1 cellular context compared by ENCODE assay signal in the genomic region with DNA sequence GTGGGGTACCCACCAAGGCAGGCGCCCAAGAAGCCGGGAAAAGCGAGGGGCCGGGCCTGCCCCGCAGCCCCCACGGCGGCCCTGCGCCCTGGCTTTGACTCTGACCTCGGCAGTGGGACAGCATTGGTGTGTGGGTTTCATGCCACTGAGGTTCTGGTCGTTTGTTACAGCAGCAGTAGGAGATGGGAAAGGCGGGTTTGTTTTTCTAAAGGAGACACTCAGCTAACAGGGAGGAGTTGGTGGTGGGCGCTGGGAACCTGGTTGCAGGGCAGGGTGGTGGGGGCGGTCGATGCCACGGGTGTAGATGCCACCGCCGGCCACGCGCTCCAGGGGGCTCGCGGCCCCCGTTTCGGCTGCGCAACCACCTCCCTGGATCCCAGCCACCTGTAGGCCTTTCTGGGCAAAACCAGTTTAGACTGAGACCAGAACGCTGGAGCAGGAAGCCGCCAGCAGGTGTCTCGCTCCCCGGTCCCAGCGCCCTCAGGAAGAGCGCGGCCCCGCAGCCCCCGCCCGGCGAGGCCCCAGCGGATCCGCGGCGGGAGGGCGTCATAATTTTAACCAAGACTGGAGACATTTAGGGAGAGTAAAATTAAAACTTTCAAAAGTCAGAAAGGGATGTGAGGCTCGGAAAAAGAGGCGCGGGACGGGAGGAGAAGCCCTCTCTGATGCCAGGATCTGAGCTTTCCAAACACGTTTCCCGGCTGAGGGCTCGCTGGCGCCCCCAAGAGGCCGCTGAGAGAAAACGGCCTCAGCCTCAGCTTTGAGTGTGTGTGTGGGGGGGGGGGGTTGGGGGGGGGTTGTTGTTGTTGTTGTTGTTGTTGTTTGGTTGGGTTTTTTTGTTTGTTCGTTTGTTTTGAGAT.
TF ChIP-seq lines count a peak whose summit lies in the region.

No MANE protein-coding gene starts in this region.

TF ChIP-seq in K562, 482 proteins besides CTCF, POLR2A, EP300 and RAD21 (continued from another document and continues in another):
- no peak for TF ChIP-seq ZNF408 (CRISPR knock-in tag; IDR thresholded peaks at IDR 0.05; ENCODE audit: low read depth)
- TF ChIP-seq, protein P1, sequence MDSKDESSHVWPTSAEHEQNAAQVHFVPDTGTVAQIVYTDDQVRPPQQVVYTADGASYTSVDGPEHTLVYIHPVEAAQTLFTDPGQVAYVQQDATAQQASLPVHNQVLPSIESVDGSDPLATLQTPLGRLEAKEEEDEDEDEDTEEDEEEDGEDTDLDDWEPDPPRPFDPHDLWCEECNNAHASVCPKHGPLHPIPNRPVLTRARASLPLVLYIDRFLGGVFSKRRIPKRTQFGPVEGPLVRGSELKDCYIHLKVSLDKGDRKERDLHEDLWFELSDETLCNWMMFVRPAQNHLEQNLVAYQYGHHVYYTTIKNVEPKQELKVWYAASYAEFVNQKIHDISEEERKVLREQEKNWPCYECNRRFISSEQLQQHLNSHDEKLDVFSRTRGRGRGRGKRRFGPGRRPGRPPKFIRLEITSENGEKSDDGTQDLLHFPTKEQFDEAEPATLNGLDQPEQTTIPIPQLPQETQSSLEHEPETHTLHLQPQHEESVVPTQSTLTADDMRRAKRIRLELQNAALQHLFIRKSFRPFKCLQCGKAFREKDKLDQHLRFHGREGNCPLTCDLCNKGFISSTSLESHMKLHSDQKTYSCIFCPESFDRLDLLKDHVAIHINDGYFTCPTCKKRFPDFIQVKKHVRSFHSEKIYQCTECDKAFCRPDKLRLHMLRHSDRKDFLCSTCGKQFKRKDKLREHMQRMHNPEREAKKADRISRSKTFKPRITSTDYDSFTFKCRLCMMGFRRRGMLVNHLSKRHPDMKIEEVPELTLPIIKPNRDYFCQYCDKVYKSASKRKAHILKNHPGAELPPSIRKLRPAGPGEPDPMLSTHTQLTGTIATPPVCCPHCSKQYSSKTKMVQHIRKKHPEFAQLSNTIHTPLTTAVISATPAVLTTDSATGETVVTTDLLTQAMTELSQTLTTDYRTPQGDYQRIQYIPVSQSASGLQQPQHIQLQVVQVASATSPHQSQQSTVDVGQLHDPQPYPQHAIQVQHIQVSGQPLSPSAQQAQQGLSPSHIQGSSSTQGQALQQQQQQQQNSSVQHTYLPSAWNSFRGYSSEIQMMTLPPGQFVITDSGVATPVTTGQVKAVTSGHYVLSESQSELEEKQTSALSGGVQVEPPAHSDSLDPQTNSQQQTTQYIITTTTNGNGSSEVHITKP (IDR thresholded peaks at IDR 0.05; ENCODE audit: partially characterized antibody): no peak
- no peak for TF ChIP-seq ZC3H11A (IDR thresholded peaks at IDR 0.05; ENCODE audit: low read depth, low read length)
- no peak for TF ChIP-seq ZNF431 (CRISPR knock-in tag; IDR thresholded peaks at IDR 0.05)
- TF ChIP-seq, protein P2, sequence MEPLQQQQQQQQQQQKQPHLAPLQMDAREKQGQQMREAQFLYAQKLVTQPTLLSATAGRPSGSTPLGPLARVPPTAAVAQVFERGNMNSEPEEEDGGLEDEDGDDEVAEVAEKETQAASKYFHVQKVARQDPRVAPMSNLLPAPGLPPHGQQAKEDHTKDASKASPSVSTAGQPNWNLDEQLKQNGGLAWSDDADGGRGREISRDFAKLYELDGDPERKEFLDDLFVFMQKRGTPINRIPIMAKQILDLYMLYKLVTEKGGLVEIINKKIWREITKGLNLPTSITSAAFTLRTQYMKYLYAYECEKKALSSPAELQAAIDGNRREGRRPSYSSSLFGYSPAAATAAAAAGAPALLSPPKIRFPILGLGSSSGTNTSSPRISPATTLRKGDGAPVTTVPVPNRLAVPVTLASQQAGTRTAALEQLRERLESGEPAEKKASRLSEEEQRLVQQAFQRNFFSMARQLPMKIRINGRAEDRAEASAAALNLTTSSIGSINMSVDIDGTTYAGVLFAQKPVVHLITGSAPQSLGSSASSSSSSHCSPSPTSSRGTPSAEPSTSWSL (CRISPR knock-in tag; IDR thresholded peaks at IDR 0.05; ENCODE audit: borderline replicate concordance): no peak
- TF ChIP-seq FOXM1 (IDR thresholded peaks at IDR 0.05; ENCODE audit: low read depth): no peak
- no peak for TF ChIP-seq FOXM1 (CRISPR knock-in tag; IDR thresholded peaks at IDR 0.05; ENCODE audit: low read depth)
- no peak for TF ChIP-seq ZNF134 (CRISPR knock-in tag; conservative IDR thresholded peaks at IDR 0.05)
- TF ChIP-seq, protein P3, sequence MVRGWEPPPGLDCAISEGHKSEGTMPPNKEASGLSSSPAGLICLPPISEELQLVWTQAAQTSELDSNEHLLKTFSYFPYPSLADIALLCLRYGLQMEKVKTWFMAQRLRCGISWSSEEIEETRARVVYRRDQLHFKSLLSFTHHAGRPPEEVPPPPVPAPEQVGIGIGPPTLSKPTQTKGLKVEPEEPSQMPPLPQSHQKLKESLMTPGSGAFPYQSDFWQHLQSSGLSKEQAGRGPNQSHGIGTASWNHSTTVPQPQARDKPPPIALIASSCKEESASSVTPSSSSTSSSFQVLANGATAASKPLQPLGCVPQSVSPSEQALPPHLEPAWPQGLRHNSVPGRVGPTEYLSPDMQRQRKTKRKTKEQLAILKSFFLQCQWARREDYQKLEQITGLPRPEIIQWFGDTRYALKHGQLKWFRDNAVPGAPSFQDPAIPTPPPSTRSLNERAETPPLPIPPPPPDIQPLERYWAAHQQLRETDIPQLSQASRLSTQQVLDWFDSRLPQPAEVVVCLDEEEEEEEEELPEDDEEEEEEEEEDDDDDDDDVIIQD (CRISPR knock-in tag; IDR thresholded peaks at IDR 0.05): no peak
- TF ChIP-seq, protein P4, sequence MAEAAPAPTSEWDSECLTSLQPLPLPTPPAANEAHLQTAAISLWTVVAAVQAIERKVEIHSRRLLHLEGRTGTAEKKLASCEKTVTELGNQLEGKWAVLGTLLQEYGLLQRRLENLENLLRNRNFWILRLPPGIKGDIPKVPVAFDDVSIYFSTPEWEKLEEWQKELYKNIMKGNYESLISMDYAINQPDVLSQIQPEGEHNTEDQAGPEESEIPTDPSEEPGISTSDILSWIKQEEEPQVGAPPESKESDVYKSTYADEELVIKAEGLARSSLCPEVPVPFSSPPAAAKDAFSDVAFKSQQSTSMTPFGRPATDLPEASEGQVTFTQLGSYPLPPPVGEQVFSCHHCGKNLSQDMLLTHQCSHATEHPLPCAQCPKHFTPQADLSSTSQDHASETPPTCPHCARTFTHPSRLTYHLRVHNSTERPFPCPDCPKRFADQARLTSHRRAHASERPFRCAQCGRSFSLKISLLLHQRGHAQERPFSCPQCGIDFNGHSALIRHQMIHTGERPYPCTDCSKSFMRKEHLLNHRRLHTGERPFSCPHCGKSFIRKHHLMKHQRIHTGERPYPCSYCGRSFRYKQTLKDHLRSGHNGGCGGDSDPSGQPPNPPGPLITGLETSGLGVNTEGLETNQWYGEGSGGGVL (CRISPR knock-in tag; IDR thresholded peaks at IDR 0.05): no peak
- TF ChIP-seq, protein P5, sequence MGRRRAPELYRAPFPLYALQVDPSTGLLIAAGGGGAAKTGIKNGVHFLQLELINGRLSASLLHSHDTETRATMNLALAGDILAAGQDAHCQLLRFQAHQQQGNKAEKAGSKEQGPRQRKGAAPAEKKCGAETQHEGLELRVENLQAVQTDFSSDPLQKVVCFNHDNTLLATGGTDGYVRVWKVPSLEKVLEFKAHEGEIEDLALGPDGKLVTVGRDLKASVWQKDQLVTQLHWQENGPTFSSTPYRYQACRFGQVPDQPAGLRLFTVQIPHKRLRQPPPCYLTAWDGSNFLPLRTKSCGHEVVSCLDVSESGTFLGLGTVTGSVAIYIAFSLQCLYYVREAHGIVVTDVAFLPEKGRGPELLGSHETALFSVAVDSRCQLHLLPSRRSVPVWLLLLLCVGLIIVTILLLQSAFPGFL (CRISPR knock-in tag; IDR thresholded peaks at IDR 0.05): no peak
- peak; percentile 85 for TF ChIP-seq KLF16 (IDR thresholded peaks at IDR 0.05)
- TF ChIP-seq RBFOX2 (IDR thresholded peaks at IDR 0.05; ENCODE audit: low read depth, low read length): peak; percentile 86
- TF ChIP-seq ZNF77 (CRISPR knock-in tag; IDR thresholded peaks at IDR 0.05): no peak
- TF ChIP-seq MYNN (IDR thresholded peaks at IDR 0.05): no peak
- TF ChIP-seq MYNN (CRISPR knock-in tag; IDR thresholded peaks at IDR 0.05): no peak
- TF ChIP-seq SMARCA4 (IDR thresholded peaks at IDR 0.05): peak; percentile 65
- no peak for TF ChIP-seq ZNF12 (CRISPR knock-in tag; IDR thresholded peaks at IDR 0.05)
- no peak for TF ChIP-seq ZNF282 (CRISPR knock-in tag; IDR thresholded peaks at IDR 0.05)
- no peak for TF ChIP-seq KHSRP (IDR thresholded peaks at IDR 0.05)
- no peak for TF ChIP-seq PURB (CRISPR knock-in tag; IDR thresholded peaks at IDR 0.05; ENCODE audit: low read depth)
- TF ChIP-seq, protein P6, sequence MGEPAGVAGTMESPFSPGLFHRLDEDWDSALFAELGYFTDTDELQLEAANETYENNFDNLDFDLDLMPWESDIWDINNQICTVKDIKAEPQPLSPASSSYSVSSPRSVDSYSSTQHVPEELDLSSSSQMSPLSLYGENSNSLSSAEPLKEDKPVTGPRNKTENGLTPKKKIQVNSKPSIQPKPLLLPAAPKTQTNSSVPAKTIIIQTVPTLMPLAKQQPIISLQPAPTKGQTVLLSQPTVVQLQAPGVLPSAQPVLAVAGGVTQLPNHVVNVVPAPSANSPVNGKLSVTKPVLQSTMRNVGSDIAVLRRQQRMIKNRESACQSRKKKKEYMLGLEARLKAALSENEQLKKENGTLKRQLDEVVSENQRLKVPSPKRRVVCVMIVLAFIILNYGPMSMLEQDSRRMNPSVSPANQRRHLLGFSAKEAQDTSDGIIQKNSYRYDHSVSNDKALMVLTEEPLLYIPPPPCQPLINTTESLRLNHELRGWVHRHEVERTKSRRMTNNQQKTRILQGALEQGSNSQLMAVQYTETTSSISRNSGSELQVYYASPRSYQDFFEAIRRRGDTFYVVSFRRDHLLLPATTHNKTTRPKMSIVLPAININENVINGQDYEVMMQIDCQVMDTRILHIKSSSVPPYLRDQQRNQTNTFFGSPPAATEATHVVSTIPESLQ (CRISPR knock-in tag; IDR thresholded peaks at IDR 0.05): no peak
- no peak for TF ChIP-seq DIDO1 (tag; IDR thresholded peaks at IDR 0.05; ENCODE audit: low read depth)
- TF ChIP-seq MBD2 (IDR thresholded peaks at IDR 0.05; ENCODE audit: borderline replicate concordance, low read depth): no peak
- TF ChIP-seq KAT8 (IDR thresholded peaks at IDR 0.05; ENCODE audit: low read depth): no peak
- no peak for TF ChIP-seq KLF1 (tag; IDR thresholded peaks at IDR 0.05)
- TF ChIP-seq NFE2L1 (tag; IDR thresholded peaks at IDR 0.05; ENCODE audit: borderline replicate concordance, low read depth): no peak
- TF ChIP-seq SRSF1 (IDR thresholded peaks at IDR 0.05; ENCODE audit: low read depth, low read length): no peak
- peak in 1 of 2 experiments; percentile 60; a peak in 1 of 4 replicates for TF ChIP-seq ARNT (IDR thresholded peaks at IDR 0.05)
- TF ChIP-seq, protein P7, sequence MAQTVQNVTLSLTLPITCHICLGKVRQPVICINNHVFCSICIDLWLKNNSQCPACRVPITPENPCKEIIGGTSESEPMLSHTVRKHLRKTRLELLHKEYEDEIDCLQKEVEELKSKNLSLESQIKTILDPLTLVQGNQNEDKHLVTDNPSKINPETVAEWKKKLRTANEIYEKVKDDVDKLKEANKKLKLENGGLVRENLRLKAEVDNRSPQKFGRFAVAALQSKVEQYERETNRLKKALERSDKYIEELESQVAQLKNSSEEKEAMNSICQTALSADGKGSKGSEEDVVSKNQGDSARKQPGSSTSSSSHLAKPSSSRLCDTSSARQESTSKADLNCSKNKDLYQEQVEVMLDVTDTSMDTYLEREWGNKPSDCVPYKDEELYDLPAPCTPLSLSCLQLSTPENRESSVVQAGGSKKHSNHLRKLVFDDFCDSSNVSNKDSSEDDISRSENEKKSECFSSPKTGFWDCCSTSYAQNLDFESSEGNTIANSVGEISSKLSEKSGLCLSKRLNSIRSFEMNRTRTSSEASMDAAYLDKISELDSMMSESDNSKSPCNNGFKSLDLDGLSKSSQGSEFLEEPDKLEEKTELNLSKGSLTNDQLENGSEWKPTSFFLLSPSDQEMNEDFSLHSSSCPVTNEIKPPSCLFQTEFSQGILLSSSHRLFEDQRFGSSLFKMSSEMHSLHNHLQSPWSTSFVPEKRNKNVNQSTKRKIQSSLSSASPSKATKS (CRISPR knock-in tag; IDR thresholded peaks at IDR 0.05): no peak
- peak; percentile 70 for TF ChIP-seq SMAD4 (CRISPR knock-in tag; conservative IDR thresholded peaks at IDR 0.05)
- peak; percentile 26 for TF ChIP-seq PHF20 (IDR thresholded peaks at IDR 0.05; ENCODE audit: partially characterized antibody)
- no peak for TF ChIP-seq ZNF696 (CRISPR knock-in tag; conservative IDR thresholded peaks at IDR 0.05)
- no peak for TF ChIP-seq CBFA2T3 (IDR thresholded peaks at IDR 0.05)
- no peak for TF ChIP-seq GTF2E2 (tag; IDR thresholded peaks at IDR 0.05)
- no peak; a peak in 1 of 4 replicates for TF ChIP-seq TRIM24 (IDR thresholded peaks at IDR 0.05)
- no peak for TF ChIP-seq HNRNPUL1 (IDR thresholded peaks at IDR 0.05; ENCODE audit: low read length)
- TF ChIP-seq, protein P8, sequence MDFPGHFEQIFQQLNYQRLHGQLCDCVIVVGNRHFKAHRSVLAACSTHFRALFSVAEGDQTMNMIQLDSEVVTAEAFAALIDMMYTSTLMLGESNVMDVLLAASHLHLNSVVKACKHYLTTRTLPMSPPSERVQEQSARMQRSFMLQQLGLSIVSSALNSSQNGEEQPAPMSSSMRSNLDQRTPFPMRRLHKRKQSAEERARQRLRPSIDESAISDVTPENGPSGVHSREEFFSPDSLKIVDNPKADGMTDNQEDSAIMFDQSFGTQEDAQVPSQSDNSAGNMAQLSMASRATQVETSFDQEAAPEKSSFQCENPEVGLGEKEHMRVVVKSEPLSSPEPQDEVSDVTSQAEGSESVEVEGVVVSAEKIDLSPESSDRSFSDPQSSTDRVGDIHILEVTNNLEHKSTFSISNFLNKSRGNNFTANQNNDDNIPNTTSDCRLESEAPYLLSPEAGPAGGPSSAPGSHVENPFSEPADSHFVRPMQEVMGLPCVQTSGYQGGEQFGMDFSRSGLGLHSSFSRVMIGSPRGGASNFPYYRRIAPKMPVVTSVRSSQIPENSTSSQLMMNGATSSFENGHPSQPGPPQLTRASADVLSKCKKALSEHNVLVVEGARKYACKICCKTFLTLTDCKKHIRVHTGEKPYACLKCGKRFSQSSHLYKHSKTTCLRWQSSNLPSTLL (IDR thresholded peaks at IDR 0.05): no peak
- TF ChIP-seq HLTF (IDR thresholded peaks at IDR 0.05): no peak
- TF ChIP-seq U2AF1 (optimal IDR thresholded peaks at IDR 0.05; ENCODE audit: low read depth, low read length): no peak
- TF ChIP-seq SIN3B (IDR thresholded peaks at IDR 0.05; ENCODE audit: low read depth): no peak
- TF ChIP-seq, protein P9, sequence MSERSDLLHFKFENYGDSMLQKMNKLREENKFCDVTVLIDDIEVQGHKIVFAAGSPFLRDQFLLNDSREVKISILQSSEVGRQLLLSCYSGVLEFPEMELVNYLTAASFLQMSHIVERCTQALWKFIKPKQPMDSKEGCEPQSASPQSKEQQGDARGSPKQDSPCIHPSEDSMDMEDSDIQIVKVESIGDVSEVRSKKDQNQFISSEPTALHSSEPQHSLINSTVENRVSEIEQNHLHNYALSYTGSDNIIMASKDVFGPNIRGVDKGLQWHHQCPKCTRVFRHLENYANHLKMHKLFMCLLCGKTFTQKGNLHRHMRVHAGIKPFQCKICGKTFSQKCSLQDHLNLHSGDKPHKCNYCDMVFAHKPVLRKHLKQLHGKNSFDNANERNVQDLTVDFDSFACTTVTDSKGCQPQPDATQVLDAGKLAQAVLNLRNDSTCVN (CRISPR knock-in tag; IDR thresholded peaks at IDR 0.05): no peak
- TF ChIP-seq GTF2F1 (IDR thresholded peaks at IDR 0.05; ENCODE audit: low read depth, low read length): no peak
- no peak for TF ChIP-seq NELFE (IDR thresholded peaks at IDR 0.05; ENCODE audit: insufficient read depth, insufficient read length)
- no peak for TF ChIP-seq SAFB (IDR thresholded peaks at IDR 0.05; ENCODE audit: borderline replicate concordance, low read depth, low read length)
- no peak for TF ChIP-seq RBM15 (IDR thresholded peaks at IDR 0.05; ENCODE audit: insufficient read depth, low read length)
- TF ChIP-seq ZFP1 (CRISPR knock-in tag; IDR thresholded peaks at IDR 0.05): no peak
- TF ChIP-seq SLC30A9 (CRISPR knock-in tag; IDR thresholded peaks at IDR 0.05): no peak
- TF ChIP-seq ETV1 (tag; conservative IDR thresholded peaks at IDR 0.05; ENCODE audit: low read depth): peak; percentile 68
